19 cellular contexts compared by ENCODE assay signal in the genomic region with DNA sequence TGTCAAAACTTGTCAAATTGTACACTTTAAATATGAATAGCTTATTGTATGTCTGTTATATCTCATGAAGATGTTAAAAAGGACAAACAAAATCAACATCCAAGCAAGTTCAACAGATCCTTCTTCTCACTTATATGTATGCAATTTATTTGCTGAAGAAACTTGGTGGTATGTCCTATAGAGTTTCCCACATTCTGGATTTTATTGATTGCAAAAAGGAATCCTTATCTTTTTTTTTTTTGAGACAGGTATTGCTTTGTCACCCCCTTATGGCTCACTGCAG. TPM values are rescaled to one million over a fixed set of nuclear protein-coding genes. Genes with fewer than 3 reads are reported as not detected.
DNase-seq lines count a peak whose midpoint lies in the region; ATAC-seq, FAIRE-seq and TF ChIP-seq lines count a peak whose summit lies in the region.
"Had no signal": no experiment of that assay in that cellular context is flagged by ENCODE, and none has a peak within 500 bp of the region (broad histone marks: within the 10 kb centered on the region; RNA-seq: fewer than 3 reads in every experiment).

No MANE protein-coding gene starts in this region.

- H3K79me2 ChIP-seq in HepG2 (ENCODE audit: insufficient read depth, low read length) (no peaks in the 10 kb centered on the region), K562 (ENCODE audit: control insufficient read depth, insufficient read depth, low read length) (no peaks in the 10 kb centered on the region)

- peaks cover 6% of the 10 kb centered on the region for H3K4me1 ChIP-seq in HepG2 (ENCODE audit: insufficient read depth, low read length)
- H3K4me1 ChIP-seq in right lobe of liver, result no peaks in the 10 kb centered on the region
- H3K4me1 ChIP-seq in K562 (replicated peaks in 1 of 2; ENCODE audit: control insufficient read depth in 2 of 2, insufficient read depth in 2 of 2, low read length in 2 of 2), result peaks cover 12 to 37% of the 10 kb centered on the region in 2 experiments
- no peaks in the 10 kb centered on the region for H3K4me1 ChIP-seq in pancreas

- no peak overlapping the region for H3K4me3 ChIP-seq in HepG2 (replicated peaks in 1 of 3; ENCODE audit: insufficient read depth in 1 of 3, low read depth in 2 of 3, low read length in 3 of 3)
- no peak overlapping the region for H3K4me3 ChIP-seq in right lobe of liver
- H3K4me3 ChIP-seq in K562, result no peak overlapping the region
- no peak overlapping the region for H3K4me3 ChIP-seq in pancreas
- H3K4me3 ChIP-seq: MG63, Peyer's patch had no signal

- in situ Hi-C loops in HepG2 (cut with HindIII; ENCODE audit: extremely low pct_ligation_motif_present, low pct_unique_long_range_greater_than_20kb) (no loop called here), K562 (cut with MboI) (no loop called here)

- H3K36me3 Mint-ChIP-seq in T-helper 2 cell treated with Interferon-gamma antibody and Interleukin-4, amounts not matched to agents 5 μg/mL and 100 μg/mL, for 36 hours (ENCODE audit: low read depth), result peaks cover 6% of the 10 kb centered on the region
- H3K36me3 Mint-ChIP-seq in type B pancreatic cell, result no peaks in the 10 kb centered on the region

- H3K4me1 Mint-ChIP-seq in T-helper 2 cell treated with Interferon-gamma antibody and Interleukin-4, amounts not matched to agents 5 μg/mL and 100 μg/mL, for 36 hours (ENCODE audit: low read depth), result peaks cover 51% of the 10 kb centered on the region
- peaks cover 7% of the 10 kb centered on the region for H3K4me1 Mint-ChIP-seq in type B pancreatic cell (ENCODE audit: unreplicated experiment)

- CTCF ChIA-PET in HepG2 (lab: Yijun Ruan, JAX; ENCODE audit: low intra/inter-chr PET ratio, low total read pairs) (no interaction called here), K562 (lab: Yijun Ruan, JAX; ENCODE audit: low intra/inter-chr PET ratio) (interaction anchor here (0.6 kb wide), 1 partner anchor 725 kb away, joined by 3 read pairs; no protein-coding TSS in a partner anchor)

- H3K27ac Mint-ChIP-seq in T-helper 2 cell treated with Interferon-gamma antibody and Interleukin-4, amounts not matched to agents 5 μg/mL and 100 μg/mL, for 36 hours, result peak overlapping the region; percentile 78
- H3K27ac Mint-ChIP-seq in type B pancreatic cell, result peak overlapping the region; percentile 77

- no peaks in the 10 kb centered on the region for H3K9me1 ChIP-seq in K562 (ENCODE audit: control insufficient read depth, insufficient read depth, low read length)

- TF ChIP-seq EP300 in HepG2 (IDR thresholded peaks at IDR 0.05; ENCODE audit: low read depth in 2 of 2, low read length in 2 of 2), result no peak
- TF ChIP-seq EP300 in HepG2 (CRISPR knock-in tag; IDR thresholded peaks at IDR 0.05; ENCODE audit: borderline replicate concordance), result no peak
- TF ChIP-seq EP300 in K562 (IDR thresholded peaks at IDR 0.05; ENCODE audit: low read length), result no peak

- BruUV-seq in HepG2 (replicated peaks; lab: Mats Ljungman, UMichigan), result no TSS peak
- BruUV-seq in K562 (replicated peaks; lab: Mats Ljungman, UMichigan), result no TSS peak

- H3K27ac ChIP-seq in HepG2 (ENCODE audit: extremely low read length, insufficient read depth, low read length) (no peak overlapping the region), right lobe of liver (no peak overlapping the region), K562 (ENCODE audit: extremely low read depth, low read depth, low read length) (no peak overlapping the region), pancreas (no peak overlapping the region)
- H3K27ac ChIP-seq: Peyer's patch had no signal

- H3K27me3 Mint-ChIP-seq in T-helper 2 cell treated with Interferon-gamma antibody and Interleukin-4, amounts not matched to agents 5 μg/mL and 100 μg/mL, for 36 hours (ENCODE audit: low read depth), result no peaks in the 10 kb centered on the region
- no peaks in the 10 kb centered on the region for H3K27me3 Mint-ChIP-seq in type B pancreatic cell

- TF ChIP-seq POLR2A in HepG2 (IDR thresholded peaks at IDR 0.05; ENCODE audit: insufficient read depth in 1 of 2, low read depth in 2 of 2, low read length in 2 of 2) (no peak), right lobe of liver (IDR thresholded peaks at IDR 0.05) (no peak), K562 (conservative IDR thresholded peaks at IDR 0.05) (no peak)

- H2AFZ ChIP-seq in HepG2 (ENCODE audit: low read length) (no peak overlapping the region), K562 (ENCODE audit: low read depth, low read length) (no peak overlapping the region)

- TF ChIP-seq CTCF in HepG2 (CRISPR knock-in tag; IDR thresholded peaks at IDR 0.05) (no peak), right lobe of liver (IDR thresholded peaks at IDR 0.05) (no peak), K562 (IDR thresholded peaks at IDR 0.05 in 2 of 3, conservative IDR thresholded peaks at IDR 0.05 in 1 of 3; ENCODE audit: insufficient read depth in 2 of 3, low read depth in 1 of 3, low read length in 3 of 3) (no peak), type B pancreatic cell (conservative IDR thresholded peaks at IDR 0.05) (no peak), pancreas (IDR thresholded peaks at IDR 0.05) (no peak)

- H3K4me2 ChIP-seq in HepG2 (ENCODE audit: low read depth, low read length) (no peak overlapping the region), K562 (ENCODE audit: insufficient read depth, low read length) (no peak overlapping the region)

- intact Hi-C loops in HepG2 (cut with micrococcal nuclease; ENCODE audit: unreplicated experiment) (loop anchor here (10.0 kb wide), 1 partner anchor 129 kb away; a partner anchor contains a TSS), right lobe of liver (cut with DNase I) (no loop called here), K562 (cut with micrococcal nuclease) (no loop called here), pancreas (cut with DNase I) (no loop called here)

- no peak for TF ChIP-seq RAD21 in HepG2 (CRISPR knock-in tag; IDR thresholded peaks at IDR 0.05)
- no peak for TF ChIP-seq RAD21 in K562 (CRISPR knock-in tag; conservative IDR thresholded peaks at IDR 0.05 in 1 of 2, IDR thresholded peaks at IDR 0.05 in 1 of 2)

- H3K36me3 ChIP-seq in HepG2 (replicated peaks in 1 of 2; ENCODE audit: control insufficient read depth in 1 of 2, insufficient read depth in 2 of 2, low read length in 2 of 2), result no peaks in the 10 kb centered on the region
- H3K36me3 ChIP-seq in right lobe of liver, result no peaks in the 10 kb centered on the region
- no peaks in the 10 kb centered on the region for H3K36me3 ChIP-seq in K562 (ENCODE audit: control insufficient read depth, insufficient read depth, low read length)
- H3K36me3 ChIP-seq in pancreas, result no peaks in the 10 kb centered on the region
- H3K36me3 ChIP-seq: MG63, Peyer's patch had no signal

- H3K9ac ChIP-seq in HepG2 (ENCODE audit: insufficient read depth, low read depth, low read length), result no peak overlapping the region
- no peak overlapping the region for H3K9ac ChIP-seq in K562 (ENCODE audit: insufficient read depth in 1 of 2, low read depth in 2 of 2, low read length in 2 of 2)

- DNase-seq in T-helper 2 cell treated with Interferon-gamma antibody and Interleukin-4, amounts not matched to agents 5 μg/mL and 100 μg/mL, for 36 hours (ENCODE audit: low spot score), result no peak
- DNase-seq in T-helper 2 cell (no peak), HepG2 (ENCODE audit: low spot score) (no peak), right lobe of liver (no peak), K562 (ENCODE audit: extremely low read depth in 1 of 4, low spot score in 3 of 4) (no peak), type B pancreatic cell (ENCODE audit: extremely low spot score, unreplicated experiment) (no peak), pancreas (no peak), foreskin melanocyte (no peak)
- DNase-seq: 8988T, DMS 273 treated with DMSO at 0.1 percent for 48 hours, GF-D8, GOT3, MG63, NCI-H1092 treated with DMSO at 0.1 percent for 48 hours, NCI-H2081 treated with DMSO at 0.1 percent for 48 hours, NCI-H510A, NCI-H774, Peyer's patch had no signal

- H3K9me3 Mint-ChIP-seq in T-helper 2 cell treated with Interferon-gamma antibody and Interleukin-4, amounts not matched to agents 5 μg/mL and 100 μg/mL, for 36 hours, result peaks cover 5% of the 10 kb centered on the region
- peaks cover 7% of the 10 kb centered on the region for H3K9me3 Mint-ChIP-seq in type B pancreatic cell

- POLR2A ChIA-PET in HepG2 (lab: Yijun Ruan, JAX) (interaction anchor here (1.3 kb wide), 1 partner anchor 131 kb away, joined by 3 read pairs; a partner anchor contains a TSS), K562 (lab: Yijun Ruan, JAX) (interaction anchor here (0.6 to 1.6 kb wide), 3 partner anchors 8 to 101 kb away, joined by 3 to 5 read pairs (median 3); no protein-coding TSS in a partner anchor)

- ATAC-seq in HepG2 (no peak), right lobe of liver (no peak), K562 (no peak), pancreas (no peak)
- ATAC-seq: Right ventricle myocardium inferior had no signal

- FAIRE-seq in HepG2 (lab: Jason Lieb, UNC) (no peak), K562 (lab: Jason Lieb, UNC) (no peak), pancreas (lab: Jason Lieb, UNC) (no peak)

- H3K27me3 ChIP-seq in HepG2 (ENCODE audit: control insufficient read depth in 1 of 2, insufficient read depth in 2 of 2, low read length in 2 of 2), result no peaks in the 10 kb centered on the region
- no peaks in the 10 kb centered on the region for H3K27me3 ChIP-seq in right lobe of liver
- no peaks in the 10 kb centered on the region for H3K27me3 ChIP-seq in K562 (ENCODE audit: control insufficient read depth in 2 of 2, insufficient read depth in 2 of 2, low read length in 2 of 2)
- no peaks in the 10 kb centered on the region for H3K27me3 ChIP-seq in pancreas
- H3K27me3 ChIP-seq: MG63, Peyer's patch had no signal

- H3K4me3 Mint-ChIP-seq in T-helper 2 cell treated with Interferon-gamma antibody and Interleukin-4, amounts not matched to agents 5 μg/mL and 100 μg/mL, for 36 hours, result peak overlapping the region; percentile 58
- no peak overlapping the region for H3K4me3 Mint-ChIP-seq in type B pancreatic cell

- H4K20me1 ChIP-seq in HepG2 (ENCODE audit: insufficient read depth, low read length), result no peaks in the 10 kb centered on the region
- no peaks in the 10 kb centered on the region for H4K20me1 ChIP-seq in K562 (replicated peaks; ENCODE audit: control insufficient read depth, insufficient read depth, low read length)

- H3K9me3 ChIP-seq in HepG2 (ENCODE audit: low read length) (no peaks in the 10 kb centered on the region), right lobe of liver (no peaks in the 10 kb centered on the region), K562 (replicated peaks; ENCODE audit: control insufficient read depth, insufficient read depth, low read depth, low read length) (0 out of 2 replicates have a peak, but pooled peaks cover 2% of the 10 kb centered on the region), pancreas (no peaks in the 10 kb centered on the region)
- H3K9me3 ChIP-seq: MG63, Peyer's patch had no signal

RNA-seq across cellular contexts. Expression of a gene that starts 5.6 kb away (rescaled TPM):
- 22.6 and 27.8 TPM in 2 replicates for total RNA-seq in HepG2 (2016; rRNA removed; fragmentation: Illumina TruSeq; extraction: Trizol)
- 8.0 and 9.8 TPM in 2 replicates for total RNA-seq in HepG2 (2016; cell fraction: cytosol; rRNA removed; fragmentation: Illumina TruSeq; extraction: Trizol; ENCODE audit: low read depth)
- total RNA-seq in HepG2 (2016; cell fraction: insoluble cytoplasmic fraction; rRNA removed; fragmentation: Illumina TruSeq; extraction: Trizol), result 22.4 and 27.7 TPM in 2 replicates
- 6.6 and 7.1 TPM in 2 replicates for total RNA-seq in HepG2 (2016; cell fraction: membrane; rRNA removed; fragmentation: Illumina TruSeq; extraction: Trizol)
- total RNA-seq in HepG2 (2016; cell fraction: nucleus; rRNA removed; fragmentation: Illumina TruSeq; extraction: Trizol), result 52.5 and 56.6 TPM in 2 replicates
- polyA plus RNA-seq in HepG2 (2011; rRNA removed), result 7.0 and 7.9 TPM in 2 replicates
- polyA plus RNA-seq in HepG2 (2011; cell fraction: cytosol; rRNA removed), result 3.6 and 6.8 TPM in 2 replicates
- polyA plus RNA-seq in HepG2 (2011; cell fraction: nucleus; rRNA removed), result 6.0 and 8.0 TPM in 2 replicates
- 6.0 and 8.6 TPM in 2 replicates for polyA plus RNA-seq in HepG2 (2012)
- 0.60 and 0.68 TPM in 2 replicates for polyA plus RNA-seq in HepG2 (2016; cell fraction: cytosol; fragmentation: Illumina TruSeq; extraction: Trizol; ENCODE audit: low read depth)
- polyA plus RNA-seq in HepG2 (2016; cell fraction: insoluble cytoplasmic fraction; fragmentation: Illumina TruSeq; extraction: Trizol; ENCODE audit: low read depth), result 12.1 and 13.5 TPM in 2 replicates
- polyA plus RNA-seq in HepG2 (2016; cell fraction: membrane; fragmentation: Illumina TruSeq; extraction: Trizol; ENCODE audit: low read depth), result 0.87 and 1.3 TPM in 2 replicates
- polyA plus RNA-seq in HepG2 (2016; cell fraction: nucleus; fragmentation: Illumina TruSeq; extraction: Trizol; ENCODE audit: insufficient read depth, low read depth), result 10.1 and 10.5 TPM in 2 replicates
- polyA minus RNA-seq in HepG2 (2011; rRNA and poly(A)+ RNA removed; ENCODE audit: low replicate concordance), result 21.9 and 40.8 TPM in 2 replicates
- 14.2 and 22.6 TPM in 2 replicates for polyA minus RNA-seq in HepG2 (2011; cell fraction: cytosol; rRNA and poly(A)+ RNA removed)
- polyA minus RNA-seq in HepG2 (2011; cell fraction: nucleus; rRNA and poly(A)+ RNA removed), result 114 and 137 TPM in 2 replicates
- total RNA-seq in right lobe of liver, result 10 to 100 TPM; 11.7 to 23.1 (median 18.5) TPM
- total RNA-seq in K562 (2011; cell fraction: chromatin; rRNA removed; ENCODE audit: low replicate concordance), result 89.1 and 291 TPM in 2 replicates
- total RNA-seq in K562 (2011; cell fraction: nucleolus; rRNA removed), result 36.2 and 52.6 TPM in 2 replicates
- 84.4 and 92.0 TPM in 2 replicates for total RNA-seq in K562 (2011; cell fraction: nucleoplasm; rRNA removed)
- total RNA-seq in K562 (2014; rRNA removed), result 26.5 and 27.8 TPM in 2 replicates
- 44.9 and 49.7 TPM in 2 replicates for total RNA-seq in K562 (2014; rRNA removed; fragmentation: Illumina TruSeq; extraction: Trizol)
- total RNA-seq in K562 (2015; rRNA removed; fragmentation: Illumina TruSeq; extraction: Trizol), result 39.1 and 40.9 TPM in 2 replicates
- total RNA-seq in K562 (2021), result 29.9 and 32.2 TPM in 2 replicates
- polyA plus RNA-seq in K562 (2011; rRNA removed), result 23.8 and 26.7 TPM in 2 replicates
- 9.7 and 12.2 TPM in 2 replicates for polyA plus RNA-seq in K562 (2011; cell fraction: cytosol; rRNA removed)
- 22.1 and 29.9 TPM in 2 replicates for polyA plus RNA-seq in K562 (2011; cell fraction: nucleus; rRNA removed)
- polyA plus RNA-seq in K562 (2012), result 20.8 and 24.8 TPM in 2 replicates
- polyA plus RNA-seq in K562 (2014; fragmentation: Illumina TruSeq; extraction: Trizol), result 21.6 and 25.6 TPM in 2 replicates
- 10 to 100 TPM; 16.5 to 19.0 TPM for polyA plus RNA-seq in K562 (2014; fragmentation: Nextera tagmentation; extraction: Ambion mirVana)
- polyA plus RNA-seq in K562 (2014; rRNA removed), result 18.7 and 24.1 TPM in 2 replicates
- 106 and 144 TPM in 2 replicates for polyA minus RNA-seq in K562 (2011; rRNA and poly(A)+ RNA removed)
- polyA minus RNA-seq in K562 (2011; cell fraction: cytosol; rRNA and poly(A)+ RNA removed), result 15.3 and 20.0 TPM in 2 replicates
- polyA minus RNA-seq in K562 (2011; cell fraction: nucleus; rRNA and poly(A)+ RNA removed), result 85.5 and 157 TPM in 2 replicates
- total RNA-seq in type B pancreatic cell (ENCODE audit: low replicate concordance), result 35.6 and 56.9 TPM in 2 replicates
- total RNA-seq in pancreas, result 10 to 100 TPM; 34.6 to 64.8 (median 40.5) TPM
- 10 to 100 TPM; 13.9 to 18.0 TPM for polyA plus RNA-seq in pancreas
